In genomic region chr9:100724932-100725331, GRCh38 we compare ENCODE assay signal across 14 cellular contexts.
"Had no signal": no experiment of that assay in that cellular context is flagged by ENCODE, and none has a peak within 500 bp of the region (broad histone marks: within the 10 kb centered on the region; RNA-seq: fewer than 3 reads in every experiment).

No MANE protein-coding gene starts in this region.

- H3K36me3 ChIP-seq: breast epithelium, gastrocnemius medialis, left ventricle myocardium inferior, tibial artery had no signal

- DNase-seq: activated CD4-positive, alpha-beta T cell treated with anti-CD3 and anti-CD28 coated beads, Interleukin-2, amount 50 U/mL, for 4 hours; activated gamma-delta T cell; cortex of kidney; effector CD4-positive, alpha-beta T cell; gastrocnemius medialis; head of caudate nucleus; kidney glomerular epithelial cell; left ventricle myocardium inferior; stimulated activated CD4-positive, alpha-beta T cell treated with anti-CD3 and anti-CD28 coated beads, Interleukin-2, amount 100 ng/mL, for 24 hours; stimulated activated naive CD8-positive, alpha-beta T cell treated with anti-CD3 and anti-CD28 coated beads, Interleukin-15, Interleukin-2, amounts not matched to agents 100 U/mL and 50 U/mL, for 24 hours; substantia nigra; tibial artery had no signal

- H3K9me3 ChIP-seq: breast epithelium, gastrocnemius medialis, left ventricle myocardium inferior, tibial artery had no signal

- H3K4me1 ChIP-seq: breast epithelium, gastrocnemius medialis, left ventricle myocardium inferior, tibial artery had no signal

- ATAC-seq: esophagus mucosa; gastrocnemius medialis; stimulated activated naive CD8-positive, alpha-beta T cell treated with anti-CD3 and anti-CD28 coated beads, Interleukin-15, Interleukin-2, amounts not matched to agents 100 U/mL and 50 U/mL, for 24 hours had no signal

- H3K4me3 ChIP-seq: breast epithelium, gastrocnemius medialis, left ventricle myocardium inferior, tibial artery had no signal

- H3K27ac ChIP-seq: breast epithelium, gastrocnemius medialis, left ventricle myocardium inferior, tibial artery had no signal

- H3K27me3 ChIP-seq: breast epithelium, gastrocnemius medialis, tibial artery had no signal
